10 cellular contexts compared by ENCODE assay signal in the genomic region with DNA sequence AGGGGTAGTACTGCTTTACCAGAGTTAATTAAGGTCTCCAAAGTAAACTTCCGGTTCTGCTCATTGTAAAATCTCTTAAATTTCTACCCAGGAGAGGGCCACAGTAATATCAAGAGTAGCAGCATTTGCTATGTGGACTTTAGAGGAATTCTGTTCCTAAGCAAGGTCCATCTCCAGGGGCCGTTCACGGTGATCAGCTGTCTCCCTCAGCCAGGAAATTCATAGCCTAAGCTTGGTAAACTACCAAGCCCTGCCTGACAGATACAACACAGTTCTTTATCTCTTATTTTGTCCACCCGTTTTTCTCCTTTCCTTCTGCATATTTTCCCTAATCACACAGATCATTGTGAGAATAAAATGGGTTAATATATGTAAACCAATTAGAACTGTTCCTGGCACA. TPM values are rescaled to one million over a fixed set of nuclear protein-coding genes. Genes with fewer than 3 reads are reported as not detected.
DNase-seq lines count a peak whose midpoint lies in the region; ATAC-seq and TF ChIP-seq lines count a peak whose summit lies in the region.
"Had no signal": no experiment of that assay in that cellular context is flagged by ENCODE, and none has a peak within 500 bp of the region (broad histone marks: within the 10 kb centered on the region; RNA-seq: fewer than 3 reads in every experiment).

No MANE protein-coding gene starts in this region.

- H3K9ac ChIP-seq in BLaER1 = peak overlapping the region; percentile 98

- H3F3A ChIP-seq in PC-9 (ENCODE audit: insufficient read depth, low read depth) = no peaks in the 10 kb centered on the region

- intact Hi-C loops in PC-9 (cut with micrococcal nuclease; ENCODE audit: unreplicated experiment) = loop anchor here (10.0 kb wide), 1 partner anchor 711 kb away; the partner anchor contains the start of gene SECISBP2L

- POLR2A ChIA-PET in PC-9 (lab: Charles Lee; ENCODE audit: unreplicated experiment) = no interaction called here

- no peaks in the 10 kb centered on the region for H3K9me3 ChIP-seq in BLaER1
- no peaks in the 10 kb centered on the region for H3K9me3 ChIP-seq in PC-9 (ENCODE audit: insufficient read depth, low read depth)
- no peaks in the 10 kb centered on the region for H3K9me3 ChIP-seq in hepatocyte (ENCODE audit: low read depth)
- H3K9me3 ChIP-seq: suprapubic skin had no signal

- H3K4me1 ChIP-seq in BLaER1 (peaks cover 49% of the 10 kb centered on the region), PC-9 (replicated peaks; ENCODE audit: insufficient read depth) (peaks cover 16% of the 10 kb centered on the region), hepatocyte (ENCODE audit: insufficient read depth) (peaks cover 8% of the 10 kb centered on the region)

- 45% methylated on average over 4 of the region's 4 CpGs for WGBS in hepatocyte (ENCODE audit: low lambda C conversion rate, missing lambda C conversion rate)

- DNase-seq in GM06990 (ENCODE audit: extremely low read depth, insufficient read length) = no peak
- no peak for DNase-seq in PC-9
- DNase-seq in hepatocyte (ENCODE audit: low spot score) = no peak
- DNase-seq in GM13977 (ENCODE audit: low spot score) = no peak
- DNase-seq in GF-D8 (lab: John Stamatoyannopoulos, UW) = no peak
- DNase-seq: RPMI8226 had no signal

- in situ Hi-C loops in GM13977 (cut with MboI; ENCODE audit: low pct_unique_long_range_greater_than_20kb, low sequenced_read_pairs, unreplicated experiment) = no loop called here

- no peaks in the 10 kb centered on the region for H3K9me2 ChIP-seq in PC-9 (ENCODE audit: insufficient read depth)
- H3K9me2 ChIP-seq in hepatocyte (replicated peaks; ENCODE audit: insufficient read depth) = no peaks in the 10 kb centered on the region

- peak overlapping the region; percentile 94 for H3K4me3 ChIP-seq in BLaER1
- H3K4me3 ChIP-seq in GM06990 (replicated peaks; ENCODE audit: low read depth, low read length) = peak overlapping the region; percentile 76
- peak overlapping the region; percentile 94; the same call in 1 of the 2 replicates for H3K4me3 ChIP-seq in PC-9
- H3K4me3 ChIP-seq in hepatocyte = no peak overlapping the region
- H3K4me3 ChIP-seq: suprapubic skin had no signal

- no peak overlapping the region for H2AFZ ChIP-seq in PC-9
- no peak overlapping the region for H2AFZ ChIP-seq in hepatocyte

- peaks cover 39% of the 10 kb centered on the region for H4K20me1 ChIP-seq in BLaER1
- H4K20me1 ChIP-seq in PC-9 (ENCODE audit: insufficient read depth) = no peaks in the 10 kb centered on the region; the same call in 1 of the 2 replicates
- peaks cover 6% of the 10 kb centered on the region for H4K20me1 ChIP-seq in hepatocyte (ENCODE audit: insufficient read depth, poor library complexity, severe bottlenecking)

- H3K27ac ChIP-seq in BLaER1 (peak overlapping the region; percentile 99; the same call in 1 of the 2 replicates), PC-9 (no peak overlapping the region), hepatocyte (no peak overlapping the region)
- H3K27ac ChIP-seq: suprapubic skin had no signal

- no TSS peak for BruUV-seq in PC-9 (replicated peaks; lab: Mats Ljungman, UMichigan)

- H3K79me2 ChIP-seq in PC-9 (ENCODE audit: low read depth) (peaks cover 19% of the 10 kb centered on the region), hepatocyte (peaks cover 10% of the 10 kb centered on the region)

- peak overlapping the region; percentile 97 for H3K4me2 ChIP-seq in BLaER1
- H3K4me2 ChIP-seq in PC-9 = peak overlapping the region; percentile 97; the same call in 1 of the 2 replicates
- peak overlapping the region; percentile 11 for H3K4me2 ChIP-seq in hepatocyte

- H3K36me3 ChIP-seq in BLaER1 (peaks cover 43% of the 10 kb centered on the region), GM06990 (ENCODE audit: control insufficient read depth, insufficient read depth, low read length) (peaks cover 8% of the 10 kb centered on the region), PC-9 (ENCODE audit: low read depth) (0 out of 2 replicates have a peak, but pooled peaks cover 4% of the 10 kb centered on the region), hepatocyte (replicated peaks; ENCODE audit: insufficient read depth, low read depth) (no peaks in the 10 kb centered on the region)

- ATAC-seq in HG02763 (IDR thresholded peaks at IDR 0.05; ENCODE audit: unreplicated experiment) = no peak
- no peak for ATAC-seq in HG03460 (IDR thresholded peaks at IDR 0.05; ENCODE audit: unreplicated experiment)

- CTCF ChIA-PET in PC-9 (lab: Charles Lee) = interaction anchor here (0.9 kb wide), 1 partner anchor 19 kb away, joined by 3 read pairs; no protein-coding TSS in a partner anchor

- no peaks in the 10 kb centered on the region for H3K27me3 ChIP-seq in BLaER1
- H3K27me3 ChIP-seq in GM06990 (replicated peaks; ENCODE audit: control insufficient read depth, insufficient read depth, low read length) = no peaks in the 10 kb centered on the region
- H3K27me3 ChIP-seq in PC-9 (ENCODE audit: insufficient read depth, low read depth) = no peaks in the 10 kb centered on the region
- H3K27me3 ChIP-seq in hepatocyte = no peaks in the 10 kb centered on the region
- H3K27me3 ChIP-seq: suprapubic skin had no signal

- no peak for TF ChIP-seq CTCF in GM06990 (IDR thresholded peaks at IDR 0.05; ENCODE audit: insufficient read depth, low read length, poor library complexity, severe bottlenecking)
- TF ChIP-seq CTCF in PC-9 (conservative IDR thresholded peaks at IDR 0.05) = no peak
- TF ChIP-seq CTCF in hepatocyte (IDR thresholded peaks at IDR 0.05; ENCODE audit: poor library complexity) = no peak
- TF ChIP-seq CTCF in GM13977 (IDR thresholded peaks at IDR 0.05; ENCODE audit: extremely low read depth, insufficient read depth, missing control alignments) = no peak

RNA-seq across cellular contexts. Expression of gene DUT, which starts 2.3 kb away (rescaled TPM):
- total RNA-seq in PC-9 (2021) = 148 and 169 TPM in 2 replicates
- 45.1 and 50.9 TPM in 2 replicates for total RNA-seq in hepatocyte
- polyA plus RNA-seq in hepatocyte = 65.9 and 70.4 TPM in 2 replicates

Comparison
In these comparisons a context has a peak if more than half of its experiments do, and no peak if none do; other contexts are left out.
1. H3K4me2 ChIP-seq: peak in every context shown above with its lines; median percentile 97 in BLaER1; 97 in PC-9; 11 in hepatocyte.